20 cellular contexts compared by ENCODE assay signal in the genomic region with DNA sequence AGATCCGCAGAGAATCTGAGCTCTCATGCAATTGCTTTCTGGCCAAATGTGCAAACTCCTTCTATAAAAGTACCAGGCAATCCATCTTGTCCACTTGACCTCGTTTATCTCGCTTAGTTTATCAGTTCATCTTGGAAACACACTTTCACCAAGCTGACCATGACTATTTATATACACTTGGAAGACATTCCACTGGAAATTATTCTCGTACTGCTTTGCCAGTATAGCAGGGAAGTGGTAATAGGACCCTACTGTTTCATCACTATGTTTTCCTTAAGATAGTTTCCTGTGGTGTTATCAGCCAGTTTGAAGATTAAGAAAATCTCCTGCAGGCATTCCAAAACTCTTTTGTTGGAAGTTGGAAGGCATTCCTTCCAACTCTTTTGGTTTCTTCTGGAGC.
DNase-seq lines count a peak whose midpoint lies in the region; TF ChIP-seq lines count a peak whose summit lies in the region.
"Had no signal": no experiment of that assay in that cellular context is flagged by ENCODE, and none has a peak within 500 bp of the region (broad histone marks: within the 10 kb centered on the region; RNA-seq: fewer than 3 reads in every experiment).

No MANE protein-coding gene starts in this region.

- H3K4me3 ChIP-seq in AG09309 (ENCODE audit: control insufficient read depth, low read depth, low read length) (no peak overlapping the region), coronary artery (no peak overlapping the region), SK-N-SH (ENCODE audit: low read depth in 2 of 2, low read length in 1 of 2) (no peak overlapping the region)
- H3K4me3 ChIP-seq: suprapubic skin had no signal

- no peaks in the 10 kb centered on the region for H3F3A ChIP-seq in SK-N-SH (replicated peaks; ENCODE audit: insufficient read depth)

- TF ChIP-seq RAD21 in SK-N-SH (IDR thresholded peaks at IDR 0.05; ENCODE audit: low read length): no peak

- no peak overlapping the region for H3K4me3 Mint-ChIP-seq in mesothelial cell of epicardium
- H3K4me3 Mint-ChIP-seq: activated CD8-positive, alpha-beta memory T cell treated with anti-CD3 and anti-CD28 coated beads, Interleukin-2, amount 10 ng/mL, durations not matched to agents 7 days and 5 days; activated naive CD8-positive, alpha-beta T cell treated with anti-CD3 and anti-CD28 coated beads, Interleukin-2, amount 10 ng/mL, durations not matched to agents 7 days and 5 days; CD8-positive, alpha-beta memory T cell; central memory CD8-positive, alpha-beta T cell; effector memory CD8-positive, alpha-beta T cell had no signal

- H3K4me1 ChIP-seq in SK-N-SH (ENCODE audit: control insufficient read depth in 1 of 2, insufficient read depth in 2 of 2, low read depth in 1 of 2, low read length in 1 of 2): peaks cover 0 to 8% of the 10 kb centered on the region in 2 experiments; a peak in 1 of 4 replicates
- H3K4me1 ChIP-seq: suprapubic skin had no signal

- POLR2A ChIA-PET in SK-N-SH (lab: Yijun Ruan, JAX): no interaction called here

- no peaks in the 10 kb centered on the region for H3K9me2 ChIP-seq in SK-N-SH

- peak overlapping the region; percentile 60 to 90 for H3K27ac ChIP-seq in coronary artery
- H3K27ac ChIP-seq in SK-N-SH (ENCODE audit: low read depth in 2 of 2, low read length in 1 of 2): no peak overlapping the region
- no peak overlapping the region for H3K27ac ChIP-seq in caudate nucleus (ENCODE audit: low read depth, low read length)
- H3K27ac ChIP-seq: suprapubic skin had no signal

- H3K9me3 Mint-ChIP-seq in mesothelial cell of epicardium: no peaks in the 10 kb centered on the region
- H3K9me3 Mint-ChIP-seq: activated naive CD8-positive, alpha-beta T cell treated with anti-CD3 and anti-CD28 coated beads, Interleukin-2, amount 10 ng/mL, durations not matched to agents 7 days and 5 days; central memory CD8-positive, alpha-beta T cell had no signal

- no peaks in the 10 kb centered on the region for H3K9me3 ChIP-seq in SK-N-SH
- H3K9me3 ChIP-seq: suprapubic skin had no signal

- DNase-seq in AG09309 (ENCODE audit: low read depth): peak; percentile 64
- peak; percentile 53 for DNase-seq in M059J (ENCODE audit: low read depth)
- DNase-seq in coronary artery (ENCODE audit: low spot score): no peak
- no peak for DNase-seq in mesothelial cell of epicardium (ENCODE audit: low spot score in 2 of 2, unreplicated experiment in 2 of 2)
- DNase-seq in SK-N-SH: no peak
- DNase-seq in caudate nucleus (lab: John Stamatoyannopoulos, UW): no peak
- DNase-seq in activated gamma-delta T cell treated with Interleukin-2 at 50 U/mL for 16 hours: no peak
- DNase-seq in effector CD8-positive, alpha-beta T cell (lab: John Stamatoyannopoulos, UW): no peak
- DNase-seq: activated CD4-positive, alpha-beta T cell treated with anti-CD3 and anti-CD28 coated beads for 48 hours; activated CD8-positive, alpha-beta memory T cell treated with anti-CD3 and anti-CD28 coated beads, Interleukin-2, amount 10 ng/mL, durations not matched to agents 7 days and 5 days; activated naive CD8-positive, alpha-beta T cell treated with anti-CD3 and anti-CD28 coated beads, Interleukin-2, amount 10 ng/mL, durations not matched to agents 7 days and 5 days; CD8-positive, alpha-beta memory T cell; effector memory CD8-positive, alpha-beta T cell; foreskin melanocyte; Karpas-422; NCI-H1092; NCI-H2029 treated with DMSO at 0.1 percent for 48 hours; NCI-H510A had no signal

- H3K27ac Mint-ChIP-seq in mesothelial cell of epicardium: peak overlapping the region; percentile 74
- H3K27ac Mint-ChIP-seq: activated CD8-positive, alpha-beta memory T cell treated with anti-CD3 and anti-CD28 coated beads, Interleukin-2, amount 10 ng/mL, durations not matched to agents 7 days and 5 days; activated naive CD8-positive, alpha-beta T cell treated with anti-CD3 and anti-CD28 coated beads, Interleukin-2, amount 10 ng/mL, durations not matched to agents 7 days and 5 days; CD8-positive, alpha-beta memory T cell; effector memory CD8-positive, alpha-beta T cell had no signal

- H2AFZ ChIP-seq in SK-N-SH (ENCODE audit: low read depth): no peak overlapping the region

- no peaks in the 10 kb centered on the region for H4K20me1 ChIP-seq in SK-N-SH (ENCODE audit: insufficient read depth)

- H3K9ac ChIP-seq in SK-N-SH: no peak overlapping the region

- TF ChIP-seq CTCF in AG09309 (IDR thresholded peaks at IDR 0.05; ENCODE audit: control insufficient read depth, insufficient read depth, low read depth, low read length, missing control alignments): no peak
- TF ChIP-seq CTCF in coronary artery (IDR thresholded peaks at IDR 0.05): no peak
- TF ChIP-seq CTCF in mesothelial cell of epicardium (IDR thresholded peaks at IDR 0.05; ENCODE audit: unreplicated experiment): no peak
- TF ChIP-seq CTCF in SK-N-SH (IDR thresholded peaks at IDR 0.05): no peak

- no peaks in the 10 kb centered on the region for H3K79me2 ChIP-seq in SK-N-SH (ENCODE audit: insufficient read depth)

- no peaks in the 10 kb centered on the region for H3K36me3 Mint-ChIP-seq in mesothelial cell of epicardium
- H3K36me3 Mint-ChIP-seq: activated CD8-positive, alpha-beta memory T cell treated with anti-CD3 and anti-CD28 coated beads, Interleukin-2, amount 10 ng/mL, durations not matched to agents 7 days and 5 days; activated naive CD8-positive, alpha-beta T cell treated with anti-CD3 and anti-CD28 coated beads, Interleukin-2, amount 10 ng/mL, durations not matched to agents 7 days and 5 days; CD8-positive, alpha-beta memory T cell had no signal

- peaks cover 35% of the 10 kb centered on the region for H3K4me1 Mint-ChIP-seq in mesothelial cell of epicardium
- H3K4me1 Mint-ChIP-seq: activated CD8-positive, alpha-beta memory T cell treated with anti-CD3 and anti-CD28 coated beads, Interleukin-2, amount 10 ng/mL, durations not matched to agents 7 days and 5 days; activated naive CD8-positive, alpha-beta T cell treated with anti-CD3 and anti-CD28 coated beads, Interleukin-2, amount 10 ng/mL, durations not matched to agents 7 days and 5 days; CD8-positive, alpha-beta memory T cell; central memory CD8-positive, alpha-beta T cell had no signal

- no peaks in the 10 kb centered on the region; the same call in 1 of the 2 replicates for H3K27me3 ChIP-seq in SK-N-SH (ENCODE audit: insufficient read depth)
- H3K27me3 ChIP-seq: suprapubic skin had no signal

- TF ChIP-seq EP300 in SK-N-SH (IDR thresholded peaks at IDR 0.05; ENCODE audit: borderline replicate concordance in 1 of 2, low read depth in 1 of 2, low read length in 1 of 2): no peak

- no peaks in the 10 kb centered on the region for H3K27me3 Mint-ChIP-seq in mesothelial cell of epicardium (ENCODE audit: low read depth)
- H3K27me3 Mint-ChIP-seq: activated CD8-positive, alpha-beta memory T cell treated with anti-CD3 and anti-CD28 coated beads, Interleukin-2, amount 10 ng/mL, durations not matched to agents 7 days and 5 days; activated naive CD8-positive, alpha-beta T cell treated with anti-CD3 and anti-CD28 coated beads, Interleukin-2, amount 10 ng/mL, durations not matched to agents 7 days and 5 days had no signal

- H3K4me2 ChIP-seq in SK-N-SH: no peak overlapping the region

- WGBS in SK-N-SH (ENCODE audit: low lambda C conversion rate): 10% methylated on average over 4 of the region's 4 CpGs

- CTCF ChIA-PET in SK-N-SH (lab: Yijun Ruan, JAX): no interaction called here

- no peaks in the 10 kb centered on the region for H3K36me3 ChIP-seq in SK-N-SH (replicated peaks in 1 of 2; ENCODE audit: control insufficient read depth in 1 of 2, insufficient read depth in 2 of 2, low read length in 1 of 2)
- H3K36me3 ChIP-seq: suprapubic skin had no signal

TF ChIP-seq in SK-N-SH, 30 proteins besides CTCF, POLR2A, EP300 and RAD21:
- TF ChIP-seq YY1 (IDR thresholded peaks at IDR 0.05; ENCODE audit: low read depth) (no peak), GABPA (IDR thresholded peaks at IDR 0.05; ENCODE audit: low read depth) (no peak), SIN3A (IDR thresholded peaks at IDR 0.05; ENCODE audit: borderline replicate concordance, low read depth, low read length) (no peak), PBX3 (IDR thresholded peaks at IDR 0.05) (no peak), GATA2 (CRISPR knock-in tag; IDR thresholded peaks at IDR 0.05) (no peak)

Comparison
In these comparisons a context has a peak if more than half of its experiments do, and no peak if none do; other contexts are left out.
1. DNase-seq: peak in AG09309 (single experiment) and M059J (single experiment); none in coronary artery (single experiment), mesothelial cell of epicardium (0 of 2), SK-N-SH (single experiment), caudate nucleus (0 of 61), activated gamma-delta T cell treated with Interleukin-2 at 50 U/mL for 16 hours (single experiment) and effector CD8-positive, alpha-beta T cell (single experiment).
2. H3K27ac ChIP-seq: peak in coronary artery (2 of 2); none in SK-N-SH (0 of 2) and caudate nucleus (single experiment).